In the genomic region with DNA sequence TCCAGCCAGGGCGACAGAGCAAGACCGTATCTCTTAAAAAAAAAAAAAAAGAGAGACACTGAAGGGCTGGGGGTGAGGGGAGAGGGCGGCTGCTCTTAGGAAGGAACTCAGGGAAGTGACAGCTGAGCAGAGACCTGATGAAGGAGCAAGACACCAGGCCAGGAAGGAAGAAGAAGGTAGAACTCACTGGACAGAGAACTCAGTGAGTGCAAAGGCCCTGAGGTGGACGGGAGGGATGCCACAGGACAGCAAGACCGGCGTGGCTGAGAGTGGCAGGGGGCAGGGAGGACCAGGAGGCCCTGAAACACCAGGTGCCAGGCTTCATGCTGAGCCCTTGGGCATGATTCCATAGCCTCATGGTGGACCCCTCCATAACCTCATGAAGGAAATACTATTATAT, we compare ENCODE assay signal across 15 cellular contexts.
"Had no signal": no experiment of that assay in that cellular context is flagged by ENCODE, and none has a peak within 500 bp of the region (broad histone marks: within the 10 kb centered on the region; RNA-seq: fewer than 3 reads in every experiment).

No MANE protein-coding gene starts in this region.

- H3K36me3 Mint-ChIP-seq: activated naive CD4-positive, alpha-beta T cell treated with anti-CD3 and anti-CD28 coated beads, Interleukin-2, amount 50 U/mL, for 72 hours; naive thymus-derived CD8-positive, alpha-beta T cell had no signal

- H3K9me3 Mint-ChIP-seq: activated naive CD4-positive, alpha-beta T cell treated with anti-CD3 and anti-CD28 coated beads, Interleukin-2, amount 50 U/mL, for 72 hours; naive thymus-derived CD8-positive, alpha-beta T cell; stimulated activated naive CD8-positive, alpha-beta T cell treated with anti-CD3 and anti-CD28 coated beads, Interleukin-15, amount 100 ng/mL, for 72 hours had no signal

- H3K27me3 Mint-ChIP-seq: stimulated activated naive CD8-positive, alpha-beta T cell treated with anti-CD3 and anti-CD28 coated beads, Interleukin-15, amount 100 ng/mL, for 72 hours had no signal

- H3K27ac ChIP-seq: brain microvascular endothelial cell, foreskin keratinocyte, tibial artery had no signal

- H3K9me3 ChIP-seq: heart right ventricle, tibial artery had no signal

- H3K36me3 ChIP-seq: brain microvascular endothelial cell, heart right ventricle, tibial artery had no signal

- DNase-seq: activated effector memory CD4-positive, alpha-beta T cell treated with Interleukin-2 at 50 U/mL for 16 hours; activated T-cell treated with anti-CD3 and anti-CD28 coated beads, Interleukin-2, amount 50 U/mL, for 1 hour; amniotic stem cell; brain microvascular endothelial cell; foreskin keratinocyte; left ventricle myocardium superior; naive thymus-derived CD8-positive, alpha-beta T cell; SIG-M5; stimulated activated CD4-positive, alpha-beta T cell treated with anti-CD3 and anti-CD28 coated beads, Interleukin-4, amount 100 ng/mL, for 1 hour; stimulated activated CD8-positive, alpha-beta memory T cell treated with anti-CD3 and anti-CD28 coated beads, Interleukin-4, amount 100 ng/mL, for 48 hours; stimulated activated naive CD8-positive, alpha-beta T cell treated with anti-CD3 and anti-CD28 coated beads, Interleukin-15, amount 100 ng/mL, for 72 hours; T-helper 17 cell; tibial artery had no signal

- H3K27ac Mint-ChIP-seq: activated naive CD4-positive, alpha-beta T cell treated with anti-CD3 and anti-CD28 coated beads, Interleukin-2, amount 50 U/mL, for 72 hours; stimulated activated naive CD8-positive, alpha-beta T cell treated with anti-CD3 and anti-CD28 coated beads, Interleukin-15, amount 100 ng/mL, for 72 hours had no signal

- H3K27me3 ChIP-seq: brain microvascular endothelial cell, foreskin keratinocyte, heart right ventricle, tibial artery had no signal

- H3K4me3 Mint-ChIP-seq: stimulated activated naive CD8-positive, alpha-beta T cell treated with anti-CD3 and anti-CD28 coated beads, Interleukin-15, amount 100 ng/mL, for 72 hours; T-helper 17 cell had no signal

- H3K4me3 ChIP-seq: heart right ventricle, tibial artery had no signal

- ATAC-seq: activated naive CD4-positive, alpha-beta T cell treated with anti-CD3 and anti-CD28 coated beads, Interleukin-2, amount 50 U/mL, for 72 hours; foreskin keratinocyte; heart right ventricle; left ventricle myocardium superior; naive thymus-derived CD8-positive, alpha-beta T cell; stimulated activated naive CD8-positive, alpha-beta T cell treated with anti-CD3 and anti-CD28 coated beads, Interleukin-15, amount 100 ng/mL, for 72 hours; T-helper 17 cell had no signal
